ENCODE assay signal across 1 cellular context in the genomic region with DNA sequence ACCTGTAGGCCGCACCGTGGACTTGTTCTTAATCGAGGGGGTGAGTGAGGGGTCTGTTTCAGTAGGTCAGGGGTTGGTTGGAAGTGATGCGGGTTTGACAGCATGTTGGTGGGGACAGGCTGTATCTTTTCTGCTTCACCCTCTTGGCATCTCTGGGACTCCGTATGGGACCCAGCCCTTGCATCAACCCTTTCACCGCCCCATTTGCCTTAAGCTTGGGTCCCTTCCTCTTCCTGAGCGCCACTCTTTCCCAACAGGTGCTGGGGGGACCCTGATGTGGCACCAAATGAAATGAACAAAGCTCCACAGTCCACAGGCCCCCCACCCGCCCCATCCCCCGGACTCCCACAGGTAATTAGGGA.
TF ChIP-seq lines count a peak whose summit lies in the region.

No MANE protein-coding gene starts in this region.

TF ChIP-seq in WTC11, 78 proteins besides CTCF, POLR2A, EP300 and RAD21:
- TF ChIP-seq ZBTB21 (CRISPR knock-in tag; IDR thresholded peaks at IDR 0.05; ENCODE audit: borderline replicate concordance) (no peak), MAX (CRISPR knock-in tag; IDR thresholded peaks at IDR 0.05) (no peak), SMAD3 (CRISPR knock-in tag; IDR thresholded peaks at IDR 0.05; ENCODE audit: borderline replicate concordance) (no peak), E2F1 (CRISPR knock-in tag; IDR thresholded peaks at IDR 0.05) (no peak), ATF1 (CRISPR knock-in tag; IDR thresholded peaks at IDR 0.05) (no peak), ATF3 (CRISPR knock-in tag; conservative IDR thresholded peaks at IDR 0.05) (no peak), ESRRA (CRISPR knock-in tag; IDR thresholded peaks at IDR 0.05; ENCODE audit: borderline replicate concordance) (no peak), NR2C2 (CRISPR knock-in tag; IDR thresholded peaks at IDR 0.05) (no peak), NFYB (CRISPR knock-in tag; conservative IDR thresholded peaks at IDR 0.05; ENCODE audit: low read depth) (no peak), SOX15 (CRISPR knock-in tag; IDR thresholded peaks at IDR 0.05) (no peak)
- TF ChIP-seq, protein P1, sequence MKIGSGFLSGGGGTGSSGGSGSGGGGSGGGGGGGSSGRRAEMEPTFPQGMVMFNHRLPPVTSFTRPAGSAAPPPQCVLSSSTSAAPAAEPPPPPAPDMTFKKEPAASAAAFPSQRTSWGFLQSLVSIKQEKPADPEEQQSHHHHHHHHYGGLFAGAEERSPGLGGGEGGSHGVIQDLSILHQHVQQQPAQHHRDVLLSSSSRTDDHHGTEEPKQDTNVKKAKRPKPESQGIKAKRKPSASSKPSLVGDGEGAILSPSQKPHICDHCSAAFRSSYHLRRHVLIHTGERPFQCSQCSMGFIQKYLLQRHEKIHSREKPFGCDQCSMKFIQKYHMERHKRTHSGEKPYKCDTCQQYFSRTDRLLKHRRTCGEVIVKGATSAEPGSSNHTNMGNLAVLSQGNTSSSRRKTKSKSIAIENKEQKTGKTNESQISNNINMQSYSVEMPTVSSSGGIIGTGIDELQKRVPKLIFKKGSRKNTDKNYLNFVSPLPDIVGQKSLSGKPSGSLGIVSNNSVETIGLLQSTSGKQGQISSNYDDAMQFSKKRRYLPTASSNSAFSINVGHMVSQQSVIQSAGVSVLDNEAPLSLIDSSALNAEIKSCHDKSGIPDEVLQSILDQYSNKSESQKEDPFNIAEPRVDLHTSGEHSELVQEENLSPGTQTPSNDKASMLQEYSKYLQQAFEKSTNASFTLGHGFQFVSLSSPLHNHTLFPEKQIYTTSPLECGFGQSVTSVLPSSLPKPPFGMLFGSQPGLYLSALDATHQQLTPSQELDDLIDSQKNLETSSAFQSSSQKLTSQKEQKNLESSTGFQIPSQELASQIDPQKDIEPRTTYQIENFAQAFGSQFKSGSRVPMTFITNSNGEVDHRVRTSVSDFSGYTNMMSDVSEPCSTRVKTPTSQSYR (CRISPR knock-in tag; IDR thresholded peaks at IDR 0.05), result no peak
- TF ChIP-seq, protein P2, sequence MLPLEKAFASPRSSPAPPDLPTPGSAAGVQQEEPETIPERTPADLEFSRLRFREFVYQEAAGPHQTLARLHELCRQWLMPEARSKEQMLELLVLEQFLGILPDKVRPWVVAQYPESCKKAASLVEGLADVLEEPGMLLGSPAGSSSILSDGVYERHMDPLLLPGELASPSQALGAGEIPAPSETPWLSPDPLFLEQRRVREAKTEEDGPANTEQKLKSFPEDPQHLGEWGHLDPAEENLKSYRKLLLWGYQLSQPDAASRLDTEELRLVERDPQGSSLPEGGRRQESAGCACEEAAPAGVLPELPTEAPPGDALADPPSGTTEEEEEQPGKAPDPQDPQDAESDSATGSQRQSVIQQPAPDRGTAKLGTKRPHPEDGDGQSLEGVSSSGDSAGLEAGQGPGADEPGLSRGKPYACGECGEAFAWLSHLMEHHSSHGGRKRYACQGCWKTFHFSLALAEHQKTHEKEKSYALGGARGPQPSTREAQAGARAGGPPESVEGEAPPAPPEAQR (CRISPR knock-in tag; IDR thresholded peaks at IDR 0.05), result no peak
- TF ChIP-seq, protein P3, sequence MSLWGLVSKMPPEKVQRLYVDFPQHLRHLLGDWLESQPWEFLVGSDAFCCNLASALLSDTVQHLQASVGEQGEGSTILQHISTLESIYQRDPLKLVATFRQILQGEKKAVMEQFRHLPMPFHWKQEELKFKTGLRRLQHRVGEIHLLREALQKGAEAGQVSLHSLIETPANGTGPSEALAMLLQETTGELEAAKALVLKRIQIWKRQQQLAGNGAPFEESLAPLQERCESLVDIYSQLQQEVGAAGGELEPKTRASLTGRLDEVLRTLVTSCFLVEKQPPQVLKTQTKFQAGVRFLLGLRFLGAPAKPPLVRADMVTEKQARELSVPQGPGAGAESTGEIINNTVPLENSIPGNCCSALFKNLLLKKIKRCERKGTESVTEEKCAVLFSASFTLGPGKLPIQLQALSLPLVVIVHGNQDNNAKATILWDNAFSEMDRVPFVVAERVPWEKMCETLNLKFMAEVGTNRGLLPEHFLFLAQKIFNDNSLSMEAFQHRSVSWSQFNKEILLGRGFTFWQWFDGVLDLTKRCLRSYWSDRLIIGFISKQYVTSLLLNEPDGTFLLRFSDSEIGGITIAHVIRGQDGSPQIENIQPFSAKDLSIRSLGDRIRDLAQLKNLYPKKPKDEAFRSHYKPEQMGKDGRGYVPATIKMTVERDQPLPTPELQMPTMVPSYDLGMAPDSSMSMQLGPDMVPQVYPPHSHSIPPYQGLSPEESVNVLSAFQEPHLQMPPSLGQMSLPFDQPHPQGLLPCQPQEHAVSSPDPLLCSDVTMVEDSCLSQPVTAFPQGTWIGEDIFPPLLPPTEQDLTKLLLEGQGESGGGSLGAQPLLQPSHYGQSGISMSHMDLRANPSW (CRISPR knock-in tag; conservative IDR thresholded peaks at IDR 0.05; ENCODE audit: low read depth), result no peak
TF ChIP-seq in WTC11: peak in this region for 0.
